1 cellular context compared by ENCODE assay signal in the genomic region with DNA sequence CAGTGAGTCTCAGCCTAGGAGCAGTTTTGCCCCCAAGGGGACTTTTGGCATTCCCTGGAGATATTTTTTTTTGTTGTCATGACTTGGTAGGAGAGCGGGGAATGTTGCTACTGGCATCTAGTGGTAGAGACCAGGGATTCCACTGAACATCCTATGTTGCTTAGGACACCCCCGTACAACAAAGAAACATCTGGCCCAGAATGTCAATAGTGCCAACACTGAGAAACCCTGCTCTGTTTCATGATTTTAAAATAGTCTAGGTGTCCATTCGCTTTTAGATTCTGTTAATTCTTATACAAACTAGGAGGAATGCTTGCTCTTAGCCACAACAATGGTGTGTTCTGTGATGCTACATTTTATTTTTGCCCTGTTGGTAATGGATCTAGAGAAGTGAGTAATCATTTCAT.
TF ChIP-seq lines count a peak whose summit lies in the region.

No MANE protein-coding gene starts in this region.

TF ChIP-seq in Ishikawa, 13 proteins besides CTCF, POLR2A, EP300 and RAD21 (continued from another document):
- TF ChIP-seq, protein P1, sequence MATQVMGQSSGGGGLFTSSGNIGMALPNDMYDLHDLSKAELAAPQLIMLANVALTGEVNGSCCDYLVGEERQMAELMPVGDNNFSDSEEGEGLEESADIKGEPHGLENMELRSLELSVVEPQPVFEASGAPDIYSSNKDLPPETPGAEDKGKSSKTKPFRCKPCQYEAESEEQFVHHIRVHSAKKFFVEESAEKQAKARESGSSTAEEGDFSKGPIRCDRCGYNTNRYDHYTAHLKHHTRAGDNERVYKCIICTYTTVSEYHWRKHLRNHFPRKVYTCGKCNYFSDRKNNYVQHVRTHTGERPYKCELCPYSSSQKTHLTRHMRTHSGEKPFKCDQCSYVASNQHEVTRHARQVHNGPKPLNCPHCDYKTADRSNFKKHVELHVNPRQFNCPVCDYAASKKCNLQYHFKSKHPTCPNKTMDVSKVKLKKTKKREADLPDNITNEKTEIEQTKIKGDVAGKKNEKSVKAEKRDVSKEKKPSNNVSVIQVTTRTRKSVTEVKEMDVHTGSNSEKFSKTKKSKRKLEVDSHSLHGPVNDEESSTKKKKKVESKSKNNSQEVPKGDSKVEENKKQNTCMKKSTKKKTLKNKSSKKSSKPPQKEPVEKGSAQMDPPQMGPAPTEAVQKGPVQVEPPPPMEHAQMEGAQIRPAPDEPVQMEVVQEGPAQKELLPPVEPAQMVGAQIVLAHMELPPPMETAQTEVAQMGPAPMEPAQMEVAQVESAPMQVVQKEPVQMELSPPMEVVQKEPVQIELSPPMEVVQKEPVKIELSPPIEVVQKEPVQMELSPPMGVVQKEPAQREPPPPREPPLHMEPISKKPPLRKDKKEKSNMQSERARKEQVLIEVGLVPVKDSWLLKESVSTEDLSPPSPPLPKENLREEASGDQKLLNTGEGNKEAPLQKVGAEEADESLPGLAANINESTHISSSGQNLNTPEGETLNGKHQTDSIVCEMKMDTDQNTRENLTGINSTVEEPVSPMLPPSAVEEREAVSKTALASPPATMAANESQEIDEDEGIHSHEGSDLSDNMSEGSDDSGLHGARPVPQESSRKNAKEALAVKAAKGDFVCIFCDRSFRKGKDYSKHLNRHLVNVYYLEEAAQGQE (IDR thresholded peaks at IDR 0.05; ENCODE audit: low read depth): no peak
TF ChIP-seq in Ishikawa: peak in this region for 0.
